Comparison of ENCODE assay signal across 20 cellular contexts in the genomic region with DNA sequence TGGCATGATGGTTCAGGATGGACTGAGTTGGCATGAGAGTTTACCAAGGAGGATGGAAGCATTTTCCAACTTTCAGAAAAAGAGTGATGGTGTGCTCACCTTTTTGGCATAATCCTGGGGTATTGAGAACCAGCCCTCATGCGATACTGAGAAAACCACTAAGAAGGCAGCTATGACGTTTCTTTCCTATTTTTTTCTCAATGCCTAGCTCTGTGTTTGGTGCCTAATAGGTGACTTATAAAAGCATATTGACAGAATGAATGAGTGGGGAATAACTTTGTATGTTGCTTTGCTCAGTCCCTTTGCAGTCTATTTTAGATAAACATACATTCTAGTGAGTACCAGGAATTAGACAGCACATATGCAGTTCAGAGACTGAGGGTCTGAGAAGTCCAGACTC.
DNase-seq lines count a peak whose midpoint lies in the region; ATAC-seq and TF ChIP-seq lines count a peak whose summit lies in the region.
"Had no signal": no experiment of that assay in that cellular context is flagged by ENCODE, and none has a peak within 500 bp of the region (broad histone marks: within the 10 kb centered on the region; RNA-seq: fewer than 3 reads in every experiment).

No MANE protein-coding gene starts in this region.

- H3K9me3 Mint-ChIP-seq in nephron (peaks cover 18% of the 10 kb centered on the region), H9 (peaks cover 4 to 6% of the 10 kb centered on the region in 2 experiments; a peak in 3 of 5 replicates)

- peaks cover 28% of the 10 kb centered on the region for H3K4me1 Mint-ChIP-seq in nephron
- no peaks in the 10 kb centered on the region; a peak in 1 of 4 replicates for H3K4me1 Mint-ChIP-seq in H9
- H3K4me1 Mint-ChIP-seq: CD4-positive, CD25-positive, alpha-beta regulatory T cell; GM23338 had no signal

- no peak overlapping the region for H3K4me2 ChIP-seq in hepatocyte
- no peak overlapping the region for H3K4me2 ChIP-seq in H9 (ENCODE audit: insufficient read depth, insufficient read length, low read length)
- H3K4me2 ChIP-seq: GM23338 had no signal

- no peak overlapping the region for H2BK12ac ChIP-seq in H9 (ENCODE audit: insufficient read length, low read depth, low read length)

- H3K4me3 Mint-ChIP-seq in nephron = no peak overlapping the region
- H3K4me3 Mint-ChIP-seq in H9 = no peak overlapping the region
- H3K4me3 Mint-ChIP-seq: CD4-positive, CD25-positive, alpha-beta regulatory T cell; GM23338 had no signal

- H3K14ac ChIP-seq in H9 (ENCODE audit: insufficient read depth, low read length) = no peak overlapping the region

- H3K23ac ChIP-seq in H9 (ENCODE audit: insufficient read length, low read depth, low read length) = no peak overlapping the region

- no peak overlapping the region for H4K8ac ChIP-seq in H9 (replicated peaks; ENCODE audit: insufficient read length, low read depth, low read length)

- H3K27me3 ChIP-seq in hepatocyte (no peaks in the 10 kb centered on the region), H9 (ENCODE audit: insufficient read depth, low read length) (no peaks in the 10 kb centered on the region; the same call in 1 of the 2 replicates)
- H3K27me3 ChIP-seq: BE2C, SJCRH30 had no signal

- TF ChIP-seq CTCF in nephron (IDR thresholded peaks at IDR 0.05; ENCODE audit: unreplicated experiment in 3 of 3) (no peak), hepatocyte (IDR thresholded peaks at IDR 0.05; ENCODE audit: poor library complexity) (no peak), H9 (conservative IDR thresholded peaks at IDR 0.05) (no peak)

- no peak overlapping the region for H4K5ac ChIP-seq in H9 (ENCODE audit: insufficient read length, low read depth, low read length)

- no peak overlapping the region for H2BK120ac ChIP-seq in H9 (ENCODE audit: low read depth, low read length, poor library complexity, severe bottlenecking)

- H3K36me3 ChIP-seq in hepatocyte (replicated peaks; ENCODE audit: insufficient read depth, low read depth) = no peaks in the 10 kb centered on the region
- H3K36me3 ChIP-seq: BE2C, SJCRH30 had no signal

- no peaks in the 10 kb centered on the region for H3K23me2 ChIP-seq in H9 (ENCODE audit: insufficient read length, low read depth, low read length, poor library complexity, severe bottlenecking)

- H4K20me1 ChIP-seq in hepatocyte (ENCODE audit: insufficient read depth, poor library complexity, severe bottlenecking) (no peaks in the 10 kb centered on the region), H9 (ENCODE audit: control insufficient read depth, insufficient read depth, insufficient read length) (no peaks in the 10 kb centered on the region)

- no peak overlapping the region for H2AK5ac ChIP-seq in H9 (ENCODE audit: insufficient read length, low read length)

- no peak overlapping the region for H2BK20ac ChIP-seq in H9 (ENCODE audit: low read depth, low read length, poor library complexity, severe bottlenecking)

- no peaks in the 10 kb centered on the region for H3K79me1 ChIP-seq in H9 (ENCODE audit: insufficient read depth, low read depth, low read length, poor library complexity, severe bottlenecking)

- H3K27ac ChIP-seq in hepatocyte (no peak overlapping the region), H9 (ENCODE audit: insufficient read length, low read depth, low read length) (no peak overlapping the region)
- H3K27ac ChIP-seq: SJCRH30 had no signal

- no peak for DNase-seq in anterior cingulate cortex (lab: John Stamatoyannopoulos, UW)
- no peak for DNase-seq in hepatocyte (ENCODE audit: low spot score)
- DNase-seq in H9 = no peak
- DNase-seq: BE2C; CD4-positive, CD25-positive, alpha-beta regulatory T cell; COR-L47; DMS 273 treated with DMSO at 0.1 percent for 48 hours; IMR-90; NCI-H1417 treated with DMSO at 0.1 percent for 48 hours; NCI-H187 treated with DMSO at 0.1 percent for 48 hours; NCI-H226; NCI-H524 treated with DMSO at 0.1 percent for 48 hours; SJCRH30 had no signal

- no peak overlapping the region for H2BK5ac ChIP-seq in H9 (ENCODE audit: insufficient read length, low read length)

- H3K9ac ChIP-seq in H9 (ENCODE audit: extremely low read depth, insufficient read length, low read length) = no peak overlapping the region

- H4K91ac ChIP-seq in H9 (ENCODE audit: insufficient read length, low read depth, low read length) = no peak overlapping the region

- no peak overlapping the region for H2BK15ac ChIP-seq in H9 (ENCODE audit: low read depth, low read length)

- H3K9me2 ChIP-seq in hepatocyte (replicated peaks; ENCODE audit: insufficient read depth) = no peaks in the 10 kb centered on the region

- H3K79me2 ChIP-seq in hepatocyte (no peaks in the 10 kb centered on the region), H9 (ENCODE audit: insufficient read depth, low read length) (no peaks in the 10 kb centered on the region)

- no peak overlapping the region for H3K4me3 ChIP-seq in hepatocyte
- H3K4me3 ChIP-seq: GM23338, SJCRH30 had no signal

- H3K36me3 Mint-ChIP-seq in nephron (ENCODE audit: low read depth) = peaks cover 2% of the 10 kb centered on the region
- peaks cover 1% of the 10 kb centered on the region in 3 experiments; a peak in 3 of 7 replicates for H3K36me3 Mint-ChIP-seq in H9 (ENCODE audit: insufficient read depth in 1 of 3, low read depth in 3 of 3)
- H3K36me3 Mint-ChIP-seq: CD4-positive, CD25-positive, alpha-beta regulatory T cell had no signal

- no peak overlapping the region for H3K18ac ChIP-seq in H9 (ENCODE audit: insufficient read length, low read depth, low read length)

- no peak overlapping the region for H3K4ac ChIP-seq in H9 (ENCODE audit: low read depth, low read length)

- peak; percentile 75 for ATAC-seq in GM18511 (IDR thresholded peaks at IDR 0.05; ENCODE audit: unreplicated experiment)
- ATAC-seq in GM19463 (IDR thresholded peaks at IDR 0.05; ENCODE audit: unreplicated experiment) = peak; percentile 68
- ATAC-seq in HG03432 (IDR thresholded peaks at IDR 0.05; ENCODE audit: unreplicated experiment) = peak; percentile 60
- no peak for ATAC-seq in HG03159 (IDR thresholded peaks at IDR 0.05; ENCODE audit: unreplicated experiment)
- ATAC-seq: GM23338, HCT116 had no signal

- peak overlapping the region in 2 of 3 experiments; percentile 78 to 90 for H3K27ac Mint-ChIP-seq in nephron
- H3K27ac Mint-ChIP-seq in H9 = no peak overlapping the region; a peak in 1 of 7 replicates
- H3K27ac Mint-ChIP-seq: CD4-positive, CD25-positive, alpha-beta regulatory T cell; GM23338 had no signal

- no peak overlapping the region for H3K56ac ChIP-seq in H9 (ENCODE audit: insufficient read length, low read depth, low read length)

- no peak overlapping the region for H2AFZ ChIP-seq in hepatocyte
- no peak overlapping the region for H2AFZ ChIP-seq in H9 (ENCODE audit: low read length)
- H2AFZ ChIP-seq: GM23338 had no signal

- peaks cover 5% of the 10 kb centered on the region for H3K4me1 ChIP-seq in hepatocyte (ENCODE audit: insufficient read depth)
- H3K4me1 ChIP-seq in H9 (ENCODE audit: insufficient read depth, low read length) = no peaks in the 10 kb centered on the region
- H3K4me1 ChIP-seq: BE2C, SJCRH30 had no signal

- no peak overlapping the region for H3T11ph ChIP-seq in H9 (ENCODE audit: low read length)

- 76% methylated on average over 2 of the region's 2 CpGs for WGBS in hepatocyte (ENCODE audit: low lambda C conversion rate, missing lambda C conversion rate)
- no CpG with 5 or more reads among the region's 2 CpGs for WGBS in H9 (ENCODE audit: extremely low coverage, insufficient read length, low lambda C conversion rate)

- no peaks in the 10 kb centered on the region for H3K9me3 ChIP-seq in hepatocyte (ENCODE audit: low read depth)
- H3K9me3 ChIP-seq in H9 (ENCODE audit: control insufficient read depth, low read depth, low read length) = peaks cover 1% of the 10 kb centered on the region
- H3K9me3 ChIP-seq: BE2C, SJCRH30 had no signal

- H3K27me3 Mint-ChIP-seq in nephron (ENCODE audit: low read depth) = no peaks in the 10 kb centered on the region
- H3K27me3 Mint-ChIP-seq in H9 (ENCODE audit: low read depth) = no peaks in the 10 kb centered on the region
- H3K27me3 Mint-ChIP-seq: CD4-positive, CD25-positive, alpha-beta regulatory T cell had no signal

Comparison
In these comparisons a context has a peak if more than half of its experiments do, and no peak if none do; other contexts are left out.
1. H3K27ac Mint-ChIP-seq: peak in nephron (2 of 3); none in H9 (0 of 3).